ENCODE assay signal across 22 cellular contexts in genomic region chr11:33448461-33449130, GRCh38.
A peak's percentile ranks its signal among the peaks of the same experiment; 100 is the strongest.
DNase-seq lines count a peak whose midpoint lies in the region; ATAC-seq, FAIRE-seq and TF ChIP-seq lines count a peak whose summit lies in the region.
"Had no signal": no experiment of that assay in that cellular context is flagged by ENCODE, and none has a peak within 500 bp of the region (broad histone marks: within the 10 kb centered on the region; RNA-seq: fewer than 3 reads in every experiment).

No MANE protein-coding gene starts in this region.

- H3K4me3 ChIP-seq in SK-N-SH (ENCODE audit: low read depth in 2 of 2, low read length in 1 of 2) (no peak overlapping the region), astrocyte (ENCODE audit: insufficient read depth, low read depth, low read length) (no peak overlapping the region), fibroblast of mammary gland (ENCODE audit: control insufficient read depth, low read depth, low read length) (no peak overlapping the region), psoas muscle (no peak overlapping the region)
- H3K4me3 ChIP-seq: BLaER1, GM12878 had no signal

- no peak overlapping the region for H3K27ac Mint-ChIP-seq in astrocyte (ENCODE audit: unreplicated experiment)
- H3K27ac Mint-ChIP-seq: CD8-positive, alpha-beta T cell had no signal

- H2AFZ ChIP-seq in SK-N-SH (ENCODE audit: low read depth) (no peak overlapping the region), astrocyte (ENCODE audit: low read depth, low read length) (no peak overlapping the region)

- H3K4me1 Mint-ChIP-seq in astrocyte (ENCODE audit: low read depth, unreplicated experiment), result peaks cover 46% of the 10 kb centered on the region

- H3K27me3 ChIP-seq in SK-N-SH (ENCODE audit: insufficient read depth) (no peaks in the 10 kb centered on the region), astrocyte (ENCODE audit: insufficient read depth, low read length) (no peaks in the 10 kb centered on the region), psoas muscle (ENCODE audit: insufficient read depth in 3 of 3, low read length in 2 of 3) (peaks cover 0 to 6% (median 0%) of the 10 kb centered on the region in 3 donors)
- H3K27me3 ChIP-seq: BLaER1 had no signal

- DNase-seq in SK-N-SH (no peak), astrocyte (ENCODE audit: low read depth) (peak; percentile 31), fibroblast of mammary gland (ENCODE audit: low read depth) (peak; percentile 48), psoas muscle (no peak), COLO668 (lab: John Stamatoyannopoulos, UW; ENCODE audit: unreplicated experiment) (no peak), posterior vena cava (ENCODE audit: low spot score) (no peak)
- DNase-seq in activated CD4-positive, alpha-beta T cell treated with anti-CD3 and anti-CD28 coated beads for 48 hours, result no peak
- DNase-seq: CD8-positive, alpha-beta T cell; DMS79 treated with DMSO at 0.1 percent for 48 hours; GDM1; GOT3; NCI-H1417; NCI-H187 treated with DMSO at 0.1 percent for 48 hours; NCI-H526 treated with DMSO at 0.1 percent for 48 hours; RPMI8226 had no signal

- 67% methylated on average over 5 of the region's 5 CpGs for WGBS in SK-N-SH (ENCODE audit: low lambda C conversion rate)
- 72 to 79% (median 73%) methylated on average over 5 of the region's 5 CpGs for WGBS in psoas muscle, 3 donors

- H3K9me3 Mint-ChIP-seq in astrocyte (ENCODE audit: unreplicated experiment), result no peaks in the 10 kb centered on the region
- H3K9me3 Mint-ChIP-seq: CD8-positive, alpha-beta T cell had no signal

- H3K27ac ChIP-seq in SK-N-SH (ENCODE audit: low read depth in 2 of 2, low read length in 1 of 2), result peak overlapping the region; percentile 53 to 90; a peak in 3 of 4 replicates
- peak overlapping the region; percentile 56 for H3K27ac ChIP-seq in astrocyte (ENCODE audit: low read depth, low read length)
- H3K27ac ChIP-seq in psoas muscle, result no peak overlapping the region
- H3K27ac ChIP-seq: 22Rv1, BLaER1, KMS-11 had no signal

- H3K9me3 ChIP-seq in SK-N-SH (no peaks in the 10 kb centered on the region), astrocyte (ENCODE audit: insufficient read depth, low read depth, low read length) (no peaks in the 10 kb centered on the region), psoas muscle (no peaks in the 10 kb centered on the region)

- H3K36me3 ChIP-seq in SK-N-SH (replicated peaks in 1 of 2; ENCODE audit: control insufficient read depth in 1 of 2, insufficient read depth in 2 of 2, low read length in 1 of 2), result peaks cover 0 to 4% of the 10 kb centered on the region in 2 experiments
- H3K36me3 ChIP-seq in astrocyte (ENCODE audit: insufficient read depth, low read length), result no peaks in the 10 kb centered on the region
- H3K36me3 ChIP-seq in psoas muscle (ENCODE audit: insufficient read depth in 1 of 2, low read depth in 1 of 2), result no peaks in the 10 kb centered on the region
- H3K36me3 ChIP-seq: BLaER1 had no signal

- TF ChIP-seq RAD21 in SK-N-SH (IDR thresholded peaks at IDR 0.05; ENCODE audit: low read length), result no peak

- FAIRE-seq in astrocyte (lab: Jason Lieb, UNC), result peak; percentile 58
- FAIRE-seq: GM12878, GM18507, HepG2 had no signal

- H4K20me1 ChIP-seq in SK-N-SH (ENCODE audit: insufficient read depth), result no peaks in the 10 kb centered on the region; the same call in 1 of the 2 replicates
- H4K20me1 ChIP-seq in astrocyte (ENCODE audit: insufficient read depth, low read length), result no peaks in the 10 kb centered on the region
- H4K20me1 ChIP-seq: BLaER1 had no signal

- intact Hi-C loops in psoas muscle (cut with DNase I) (no loop called here), posterior vena cava (cut with DNase I) (no loop called here)

- H3K27me3 Mint-ChIP-seq in astrocyte (ENCODE audit: low read depth, unreplicated experiment), result no peaks in the 10 kb centered on the region

- H3K79me2 ChIP-seq in SK-N-SH (ENCODE audit: insufficient read depth), result peaks cover 91% of the 10 kb centered on the region
- peaks cover 51% of the 10 kb centered on the region for H3K79me2 ChIP-seq in astrocyte (ENCODE audit: insufficient read depth, low read length)

- H3K4me3 Mint-ChIP-seq in astrocyte (ENCODE audit: unreplicated experiment), result no peak overlapping the region
- H3K4me3 Mint-ChIP-seq: CD8-positive, alpha-beta T cell had no signal

- H3K36me3 Mint-ChIP-seq in astrocyte (ENCODE audit: low read depth, unreplicated experiment), result no peaks in the 10 kb centered on the region
- H3K36me3 Mint-ChIP-seq: CD8-positive, alpha-beta T cell had no signal

- no peak for ATAC-seq in SK-N-SH treated with all-trans-retinoic acid at 6 μM for 48 hours
- ATAC-seq in psoas muscle, result no peak
- ATAC-seq: CD8-positive, alpha-beta T cell; GM12878; HepG2 had no signal

- TF ChIP-seq CTCF in SK-N-SH (IDR thresholded peaks at IDR 0.05), result no peak
- TF ChIP-seq CTCF in astrocyte (IDR thresholded peaks at IDR 0.05; ENCODE audit: insufficient read depth, low read depth, low read length), result no peak
- TF ChIP-seq CTCF in fibroblast of mammary gland (conservative IDR thresholded peaks at IDR 0.05; ENCODE audit: control insufficient read depth, insufficient read depth, low read depth, low read length), result no peak
- TF ChIP-seq CTCF in psoas muscle (IDR thresholded peaks at IDR 0.05), result no peak

- CTCF ChIA-PET in SK-N-SH (lab: Yijun Ruan, JAX), result no interaction called here

- no peak for TF ChIP-seq EP300 in SK-N-SH (IDR thresholded peaks at IDR 0.05; ENCODE audit: borderline replicate concordance in 1 of 2, low read depth in 1 of 2, low read length in 1 of 2)

- POLR2A ChIA-PET in SK-N-SH (lab: Yijun Ruan, JAX), result no interaction called here

- peaks cover 65% of the 10 kb centered on the region for H3F3A ChIP-seq in SK-N-SH (replicated peaks; ENCODE audit: insufficient read depth)

- H3K4me1 ChIP-seq in SK-N-SH (ENCODE audit: control insufficient read depth in 1 of 2, insufficient read depth in 2 of 2, low read depth in 1 of 2, low read length in 1 of 2), result peaks cover 9 to 63% of the 10 kb centered on the region in 2 experiments
- peaks cover 57% of the 10 kb centered on the region for H3K4me1 ChIP-seq in astrocyte (ENCODE audit: insufficient read depth, low read length)
- no peaks in the 10 kb centered on the region for H3K4me1 ChIP-seq in psoas muscle
- H3K4me1 ChIP-seq: BLaER1 had no signal

- no peak overlapping the region for H3K9ac ChIP-seq in SK-N-SH
- peak overlapping the region; percentile 34 for H3K9ac ChIP-seq in astrocyte (ENCODE audit: low read length)
- H3K9ac ChIP-seq: BLaER1, KMS-11 had no signal

- no peaks in the 10 kb centered on the region for H3K9me2 ChIP-seq in SK-N-SH

- H3K4me2 ChIP-seq in SK-N-SH, result 0 out of 2 replicates have a peak overlapping the region, but pooled peaks have one; percentile 29
- H3K4me2 ChIP-seq in astrocyte (ENCODE audit: low read length), result peak overlapping the region; percentile 59
- H3K4me2 ChIP-seq: BLaER1, KMS-11 had no signal

TF ChIP-seq in SK-N-SH, 30 proteins besides CTCF, POLR2A, EP300 and RAD21:
- no peak for TF ChIP-seq RFX5 (IDR thresholded peaks at IDR 0.05; ENCODE audit: low read length)
- TF ChIP-seq FOSL2 (IDR thresholded peaks at IDR 0.05; ENCODE audit: borderline replicate concordance, low read depth), result peak; percentile 21; the same call in 1 of the 2 replicates
- no peak for TF ChIP-seq GATA2 (CRISPR knock-in tag; IDR thresholded peaks at IDR 0.05)
- 0 out of 2 replicates have a peak, but pooled peaks have one; percentile 18 for TF ChIP-seq JUND (IDR thresholded peaks at IDR 0.05)
- TF ChIP-seq YY1 (IDR thresholded peaks at IDR 0.05; ENCODE audit: low read depth), result no peak
- TF ChIP-seq NFIC (IDR thresholded peaks at IDR 0.05; ENCODE audit: borderline replicate concordance), result 0 out of 2 replicates have a peak, but pooled peaks have one; percentile 12
TF ChIP-seq in SK-N-SH: peak in this region for 3.

TF ChIP-seq in SK-N-SH treated with all-trans-retinoic acid at 6 μM for 48 hours, 23 proteins besides CTCF, POLR2A, EP300 and RAD21:
- TF ChIP-seq SNAI2 (CRISPR knock-in tag; IDR thresholded peaks at IDR 0.05) (no peak), OSR1 (CRISPR knock-in tag; IDR thresholded peaks at IDR 0.05) (no peak), ZNF70 (CRISPR knock-in tag; IDR thresholded peaks at IDR 0.05) (no peak), ZNF8 (CRISPR knock-in tag; IDR thresholded peaks at IDR 0.05) (no peak), ZFP30 (CRISPR knock-in tag; IDR thresholded peaks at IDR 0.05) (no peak), ESRRG (CRISPR knock-in tag; IDR thresholded peaks at IDR 0.05) (no peak), ZFP3 (CRISPR knock-in tag; IDR thresholded peaks at IDR 0.05) (no peak), TOX (CRISPR knock-in tag; IDR thresholded peaks at IDR 0.05; ENCODE audit: borderline replicate concordance) (no peak)

Comparison
In these comparisons a context has a peak if more than half of its experiments do, and no peak if none do; other contexts are left out.
1. DNase-seq: peak in astrocyte (single experiment) and fibroblast of mammary gland (single experiment); none in SK-N-SH (single experiment), psoas muscle (0 of 2), COLO668 (single experiment), activated CD4-positive, alpha-beta T cell treated with anti-CD3 and anti-CD28 coated beads for 48 hours (single experiment) and posterior vena cava (single experiment).